Comparison of ENCODE assay signal across 8 cellular contexts in genomic region chr7:152434511-152435383, GRCh38. TPM values are rescaled to one million over a fixed set of nuclear protein-coding genes. Genes with fewer than 3 reads are reported as not detected.
DNase-seq lines count a peak whose midpoint lies in the region; ATAC-seq and TF ChIP-seq lines count a peak whose summit lies in the region.
"Not testable (repeated sequence)": the region's sequence is repeated elsewhere in the genome, so short reads cannot be mapped to it uniquely, and the experiment has no call there.

No MANE protein-coding gene starts in this region.

- not testable (repeated sequence) for H3K9me3 Mint-ChIP-seq in activated CD4-positive, alpha-beta T cell treated with anti-CD3 and anti-CD28 coated beads for 36 hours (ENCODE audit: low read depth); MCF 10A (ENCODE audit: unreplicated experiment)

- not testable (repeated sequence) for H3K4me1 ChIP-seq in right cardiac atrium (ENCODE audit: control insufficient read depth, insufficient read depth, low read length)
- peaks cover 11% of the 10 kb centered on the region for H3K4me1 ChIP-seq in osteoblast (ENCODE audit: insufficient read depth, low read length)

- H3K9me3 ChIP-seq in right cardiac atrium (ENCODE audit: control insufficient read depth, low read length); osteoblast (ENCODE audit: low read depth, low read length): not testable (repeated sequence)

- DNase-seq in EH (ENCODE audit: low read depth) (peak; percentile 61), NCI-H1105 (lab: John Stamatoyannopoulos, UW) (peak; percentile 1), MCF 10A (ENCODE audit: unreplicated experiment) (peak; percentile 53), right cardiac atrium (peak; percentile 29 to 69 (median 67)), osteoblast (ENCODE audit: insufficient read length, low spot score, missing footprints) (peak; percentile 89), substantia nigra (lab: John Stamatoyannopoulos, UW) (peak in 10 of 49 donors; percentile 24 to 77 (median 42))
- DNase-seq in HFF-Myc (ENCODE audit: extremely low read depth, low read depth) = not testable (repeated sequence)
- DNase-seq in activated CD4-positive, alpha-beta T cell treated with anti-CD3 and anti-CD28 coated beads for 36 hours = peak; percentile 67

- not testable (repeated sequence) for BruUV-seq in MCF 10A (replicated peaks; lab: Mats Ljungman, UMichigan)

- H3K4me1 Mint-ChIP-seq in activated CD4-positive, alpha-beta T cell treated with anti-CD3 and anti-CD28 coated beads for 36 hours = peaks cover 29% of the 10 kb centered on the region
- peaks cover 16% of the 10 kb centered on the region for H3K4me1 Mint-ChIP-seq in MCF 10A (ENCODE audit: insufficient read depth, unreplicated experiment)

- H4K20me1 ChIP-seq in osteoblast (ENCODE audit: insufficient read depth, low read length) = peaks cover 21% of the 10 kb centered on the region

- intact Hi-C loops in activated CD4-positive, alpha-beta T cell treated with anti-CD3 and anti-CD28 coated beads for 36 hours (cut with DNase I, micrococcal nuclease) = loop anchor here (1.0 to 10.0 kb wide), 5 partner anchors 240 to 1090 kb away; partner anchors contain the start of genes ACTR3B (in 1 of the 2), GALNT11 (in 1 of the 2), NUB1 (in 1 of the 2) and XRCC2 (in 1 of the 2)
- intact Hi-C loops in MCF 10A (cut with micrococcal nuclease) = loop anchor here (2.0 to 5.0 kb wide), 2 partner anchors 94 to 243 kb away; partner anchors contain the start of gene XRCC2
- intact Hi-C loops in right cardiac atrium (cut with DNase I) = loop anchor here in 1 of 4 donors (10.0 kb wide), 1 partner anchor 90 kb away; no protein-coding TSS in a partner anchor

- not testable (repeated sequence) for H3K36me3 Mint-ChIP-seq in activated CD4-positive, alpha-beta T cell treated with anti-CD3 and anti-CD28 coated beads for 36 hours (ENCODE audit: low read depth); MCF 10A (ENCODE audit: insufficient read depth, unreplicated experiment)

- peak overlapping the region; percentile 90 for H3K27ac Mint-ChIP-seq in activated CD4-positive, alpha-beta T cell treated with anti-CD3 and anti-CD28 coated beads for 36 hours
- peak overlapping the region; percentile 84 for H3K27ac Mint-ChIP-seq in MCF 10A (ENCODE audit: low read depth, unreplicated experiment)

- not testable (repeated sequence) for H3K27me3 Mint-ChIP-seq in activated CD4-positive, alpha-beta T cell treated with anti-CD3 and anti-CD28 coated beads for 36 hours; MCF 10A (ENCODE audit: insufficient read depth, unreplicated experiment)

- H3K4me2 ChIP-seq in osteoblast (ENCODE audit: insufficient read depth, low read length) = peak overlapping the region; percentile 96

- not testable (repeated sequence) for H3K36me3 ChIP-seq in osteoblast (ENCODE audit: insufficient read depth, low read length)

- not testable (repeated sequence) for TF ChIP-seq CTCF in HFF-Myc (IDR thresholded peaks at IDR 0.05; ENCODE audit: low read depth, low read length, missing control alignments); MCF 10A (IDR thresholded peaks at IDR 0.05; ENCODE audit: unreplicated experiment); osteoblast (IDR thresholded peaks at IDR 0.05; ENCODE audit: extremely low read depth, low read depth, low read length)

- under 1% methylated on average over 58 of the region's 58 CpGs for whole genome bisulfite sequencing in right cardiac atrium

- H3K4me3 Mint-ChIP-seq in activated CD4-positive, alpha-beta T cell treated with anti-CD3 and anti-CD28 coated beads for 36 hours = peak overlapping the region; percentile 87
- H3K4me3 Mint-ChIP-seq in MCF 10A (ENCODE audit: unreplicated experiment) = peak overlapping the region; percentile 88

- H2AFZ ChIP-seq in osteoblast (ENCODE audit: low read length) = peak overlapping the region; percentile 59

- POLR2A ChIA-PET in activated CD4-positive, alpha-beta T cell treated with anti-CD3 and anti-CD28 coated beads for 36 hours (lab: Charles Lee) = interaction anchor here (1.6 kb wide), 1 partner anchor 29 kb away, joined by 6 read pairs; no protein-coding TSS in a partner anchor
- POLR2A ChIA-PET in MCF 10A (lab: Yijun Ruan, JAX) = interaction anchor here (0.6 to 5.6 kb wide), 12 partner anchors 10 to 352 kb away, joined by 3 to 39 read pairs (median 4); partner anchors contain the start of gene ACTR3B

- H3K79me2 ChIP-seq in osteoblast (ENCODE audit: insufficient read depth, low read length) = peaks cover 50% of the 10 kb centered on the region

- H3K4me3 ChIP-seq in HFF-Myc (replicated peaks; ENCODE audit: low read depth, low read length) (peak overlapping the region; percentile 69), right cardiac atrium (ENCODE audit: low read length) (peak overlapping the region; percentile 100), osteoblast (ENCODE audit: insufficient read depth, low read length) (peak overlapping the region; percentile 79)

- H3K27ac ChIP-seq in right cardiac atrium (ENCODE audit: low read length) (peak overlapping the region; percentile 92), osteoblast (ENCODE audit: low read depth, low read length) (peak overlapping the region; percentile 87), substantia nigra (ENCODE audit: low read depth, low read length, poor library complexity, severe bottlenecking) (peak overlapping the region; percentile 51)

- CTCF ChIA-PET in activated CD4-positive, alpha-beta T cell treated with anti-CD3 and anti-CD28 coated beads for 36 hours (lab: Charles Lee) = interaction anchor here (1.1 to 1.7 kb wide), 3 partner anchors 28 to 98 kb away, joined by 3 to 6 read pairs (median 4); no protein-coding TSS in a partner anchor
- CTCF ChIA-PET in MCF 10A (lab: Yijun Ruan, JAX) = interaction anchor here (0.6 to 1.7 kb wide), 7 partner anchors 30 to 354 kb away, joined by 3 to 8 read pairs (median 4); partner anchors contain the start of gene XRCC2

- peak; percentile 47 for ATAC-seq in activated CD4-positive, alpha-beta T cell treated with anti-CD3 and anti-CD28 coated beads for 36 hours
- peak; percentile 12 to 21 for ATAC-seq in right cardiac atrium

- H3K27me3 ChIP-seq in right cardiac atrium (ENCODE audit: control insufficient read depth, insufficient read depth); osteoblast (ENCODE audit: insufficient read depth, low read length): not testable (repeated sequence)

RNA-seq across cellular contexts. Expression of gene KMT2C, which starts 1.1 kb away (rescaled TPM):
- total RNA-seq in activated CD4-positive, alpha-beta T cell treated with anti-CD3 and anti-CD28 coated beads for 36 hours = 10 to 100 TPM; 35.9 to 42.7 TPM
- total RNA-seq in MCF 10A (2022) (47.6 and 54.6 TPM in 2 replicates), right cardiac atrium (10 to 100 TPM; 43.6 to 52.6 (median 50.3) TPM), osteoblast (36.2 and 43.0 TPM in 2 replicates)
- polyA plus RNA-seq in right cardiac atrium = 10.9 TPM
